1 cellular context compared by ENCODE assay signal in the genomic region with DNA sequence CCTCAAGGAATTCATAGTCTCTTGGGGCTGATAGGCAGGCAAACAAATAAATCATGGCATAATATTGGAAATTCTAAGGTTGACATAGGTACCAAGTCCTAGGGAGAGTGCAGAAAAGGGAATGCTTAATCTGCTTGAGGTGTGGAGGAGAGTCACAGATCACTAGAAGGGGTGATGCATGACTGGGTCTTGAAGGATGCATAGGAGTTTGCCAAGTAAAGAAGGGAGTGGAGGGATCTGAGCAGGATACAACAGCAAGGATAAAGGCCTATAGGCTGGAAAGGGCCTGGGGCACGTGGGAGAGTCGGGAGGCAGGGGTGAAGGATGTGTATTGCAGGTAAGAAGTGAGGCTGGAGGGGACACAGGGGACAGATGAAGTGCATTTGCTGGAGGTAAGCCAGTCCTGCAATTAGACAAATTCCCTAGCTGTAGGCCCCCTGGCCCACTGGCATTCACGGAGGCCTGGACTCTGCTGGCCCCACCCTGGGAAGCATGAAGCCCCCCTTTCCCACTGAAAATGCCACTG.
TF ChIP-seq lines count a peak whose summit lies in the region.

No MANE protein-coding gene starts in this region.

TF ChIP-seq in WTC11, 78 proteins besides CTCF, POLR2A, EP300 and RAD21 (continued from another document):
- TF ChIP-seq, protein P1, sequence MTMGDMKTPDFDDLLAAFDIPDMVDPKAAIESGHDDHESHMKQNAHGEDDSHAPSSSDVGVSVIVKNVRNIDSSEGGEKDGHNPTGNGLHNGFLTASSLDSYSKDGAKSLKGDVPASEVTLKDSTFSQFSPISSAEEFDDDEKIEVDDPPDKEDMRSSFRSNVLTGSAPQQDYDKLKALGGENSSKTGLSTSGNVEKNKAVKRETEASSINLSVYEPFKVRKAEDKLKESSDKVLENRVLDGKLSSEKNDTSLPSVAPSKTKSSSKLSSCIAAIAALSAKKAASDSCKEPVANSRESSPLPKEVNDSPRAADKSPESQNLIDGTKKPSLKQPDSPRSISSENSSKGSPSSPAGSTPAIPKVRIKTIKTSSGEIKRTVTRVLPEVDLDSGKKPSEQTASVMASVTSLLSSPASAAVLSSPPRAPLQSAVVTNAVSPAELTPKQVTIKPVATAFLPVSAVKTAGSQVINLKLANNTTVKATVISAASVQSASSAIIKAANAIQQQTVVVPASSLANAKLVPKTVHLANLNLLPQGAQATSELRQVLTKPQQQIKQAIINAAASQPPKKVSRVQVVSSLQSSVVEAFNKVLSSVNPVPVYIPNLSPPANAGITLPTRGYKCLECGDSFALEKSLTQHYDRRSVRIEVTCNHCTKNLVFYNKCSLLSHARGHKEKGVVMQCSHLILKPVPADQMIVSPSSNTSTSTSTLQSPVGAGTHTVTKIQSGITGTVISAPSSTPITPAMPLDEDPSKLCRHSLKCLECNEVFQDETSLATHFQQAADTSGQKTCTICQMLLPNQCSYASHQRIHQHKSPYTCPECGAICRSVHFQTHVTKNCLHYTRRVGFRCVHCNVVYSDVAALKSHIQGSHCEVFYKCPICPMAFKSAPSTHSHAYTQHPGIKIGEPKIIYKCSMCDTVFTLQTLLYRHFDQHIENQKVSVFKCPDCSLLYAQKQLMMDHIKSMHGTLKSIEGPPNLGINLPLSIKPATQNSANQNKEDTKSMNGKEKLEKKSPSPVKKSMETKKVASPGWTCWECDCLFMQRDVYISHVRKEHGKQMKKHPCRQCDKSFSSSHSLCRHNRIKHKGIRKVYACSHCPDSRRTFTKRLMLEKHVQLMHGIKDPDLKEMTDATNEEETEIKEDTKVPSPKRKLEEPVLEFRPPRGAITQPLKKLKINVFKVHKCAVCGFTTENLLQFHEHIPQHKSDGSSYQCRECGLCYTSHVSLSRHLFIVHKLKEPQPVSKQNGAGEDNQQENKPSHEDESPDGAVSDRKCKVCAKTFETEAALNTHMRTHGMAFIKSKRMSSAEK (CRISPR knock-in tag; IDR thresholded peaks at IDR 0.05; ENCODE audit: borderline replicate concordance): no peak
- TF ChIP-seq JAZF1 (CRISPR knock-in tag; IDR thresholded peaks at IDR 0.05) (no peak), TP53 (CRISPR knock-in tag; IDR thresholded peaks at IDR 0.05) (no peak), FOXK1 (CRISPR knock-in tag; IDR thresholded peaks at IDR 0.05) (no peak), ZNF121 (CRISPR knock-in tag; IDR thresholded peaks at IDR 0.05) (no peak), ETV6 (CRISPR knock-in tag; IDR thresholded peaks at IDR 0.05) (no peak), NR1H2 (CRISPR knock-in tag; IDR thresholded peaks at IDR 0.05) (no peak), NFATC4 (CRISPR knock-in tag; IDR thresholded peaks at IDR 0.05) (no peak), RORB (CRISPR knock-in tag; IDR thresholded peaks at IDR 0.05) (no peak), CREB1 (CRISPR knock-in tag; IDR thresholded peaks at IDR 0.05) (no peak), ELF4 (CRISPR knock-in tag; IDR thresholded peaks at IDR 0.05; ENCODE audit: low read depth) (no peak), PRRX2 (CRISPR knock-in tag; IDR thresholded peaks at IDR 0.05) (no peak), RELA (CRISPR knock-in tag; IDR thresholded peaks at IDR 0.05; ENCODE audit: borderline replicate concordance) (no peak), ESRRA (CRISPR knock-in tag; IDR thresholded peaks at IDR 0.05; ENCODE audit: borderline replicate concordance) (no peak)
- TF ChIP-seq, protein P2, sequence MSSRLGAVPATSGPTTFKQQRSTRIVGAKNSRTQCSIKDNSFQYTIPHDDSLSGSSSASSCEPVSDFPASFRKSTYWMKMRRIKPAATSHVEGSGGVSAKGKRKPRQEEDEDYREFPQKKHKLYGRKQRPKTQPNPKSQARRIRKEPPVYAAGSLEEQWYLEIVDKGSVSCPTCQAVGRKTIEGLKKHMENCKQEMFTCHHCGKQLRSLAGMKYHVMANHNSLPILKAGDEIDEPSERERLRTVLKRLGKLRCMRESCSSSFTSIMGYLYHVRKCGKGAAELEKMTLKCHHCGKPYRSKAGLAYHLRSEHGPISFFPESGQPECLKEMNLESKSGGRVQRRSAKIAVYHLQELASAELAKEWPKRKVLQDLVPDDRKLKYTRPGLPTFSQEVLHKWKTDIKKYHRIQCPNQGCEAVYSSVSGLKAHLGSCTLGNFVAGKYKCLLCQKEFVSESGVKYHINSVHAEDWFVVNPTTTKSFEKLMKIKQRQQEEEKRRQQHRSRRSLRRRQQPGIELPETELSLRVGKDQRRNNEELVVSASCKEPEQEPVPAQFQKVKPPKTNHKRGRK (CRISPR knock-in tag; IDR thresholded peaks at IDR 0.05; ENCODE audit: borderline replicate concordance): no peak
- TF ChIP-seq, protein P3, sequence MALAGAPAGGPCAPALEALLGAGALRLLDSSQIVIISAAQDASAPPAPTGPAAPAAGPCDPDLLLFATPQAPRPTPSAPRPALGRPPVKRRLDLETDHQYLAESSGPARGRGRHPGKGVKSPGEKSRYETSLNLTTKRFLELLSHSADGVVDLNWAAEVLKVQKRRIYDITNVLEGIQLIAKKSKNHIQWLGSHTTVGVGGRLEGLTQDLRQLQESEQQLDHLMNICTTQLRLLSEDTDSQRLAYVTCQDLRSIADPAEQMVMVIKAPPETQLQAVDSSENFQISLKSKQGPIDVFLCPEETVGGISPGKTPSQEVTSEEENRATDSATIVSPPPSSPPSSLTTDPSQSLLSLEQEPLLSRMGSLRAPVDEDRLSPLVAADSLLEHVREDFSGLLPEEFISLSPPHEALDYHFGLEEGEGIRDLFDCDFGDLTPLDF (CRISPR knock-in tag; IDR thresholded peaks at IDR 0.05): no peak
- TF ChIP-seq, protein P4, sequence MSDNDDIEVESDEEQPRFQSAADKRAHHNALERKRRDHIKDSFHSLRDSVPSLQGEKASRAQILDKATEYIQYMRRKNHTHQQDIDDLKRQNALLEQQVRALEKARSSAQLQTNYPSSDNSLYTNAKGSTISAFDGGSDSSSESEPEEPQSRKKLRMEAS (CRISPR knock-in tag; IDR thresholded peaks at IDR 0.05): no peak
- TF ChIP-seq, protein P5, sequence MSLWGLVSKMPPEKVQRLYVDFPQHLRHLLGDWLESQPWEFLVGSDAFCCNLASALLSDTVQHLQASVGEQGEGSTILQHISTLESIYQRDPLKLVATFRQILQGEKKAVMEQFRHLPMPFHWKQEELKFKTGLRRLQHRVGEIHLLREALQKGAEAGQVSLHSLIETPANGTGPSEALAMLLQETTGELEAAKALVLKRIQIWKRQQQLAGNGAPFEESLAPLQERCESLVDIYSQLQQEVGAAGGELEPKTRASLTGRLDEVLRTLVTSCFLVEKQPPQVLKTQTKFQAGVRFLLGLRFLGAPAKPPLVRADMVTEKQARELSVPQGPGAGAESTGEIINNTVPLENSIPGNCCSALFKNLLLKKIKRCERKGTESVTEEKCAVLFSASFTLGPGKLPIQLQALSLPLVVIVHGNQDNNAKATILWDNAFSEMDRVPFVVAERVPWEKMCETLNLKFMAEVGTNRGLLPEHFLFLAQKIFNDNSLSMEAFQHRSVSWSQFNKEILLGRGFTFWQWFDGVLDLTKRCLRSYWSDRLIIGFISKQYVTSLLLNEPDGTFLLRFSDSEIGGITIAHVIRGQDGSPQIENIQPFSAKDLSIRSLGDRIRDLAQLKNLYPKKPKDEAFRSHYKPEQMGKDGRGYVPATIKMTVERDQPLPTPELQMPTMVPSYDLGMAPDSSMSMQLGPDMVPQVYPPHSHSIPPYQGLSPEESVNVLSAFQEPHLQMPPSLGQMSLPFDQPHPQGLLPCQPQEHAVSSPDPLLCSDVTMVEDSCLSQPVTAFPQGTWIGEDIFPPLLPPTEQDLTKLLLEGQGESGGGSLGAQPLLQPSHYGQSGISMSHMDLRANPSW (CRISPR knock-in tag; conservative IDR thresholded peaks at IDR 0.05; ENCODE audit: low read depth): no peak
- TF ChIP-seq, protein P6, sequence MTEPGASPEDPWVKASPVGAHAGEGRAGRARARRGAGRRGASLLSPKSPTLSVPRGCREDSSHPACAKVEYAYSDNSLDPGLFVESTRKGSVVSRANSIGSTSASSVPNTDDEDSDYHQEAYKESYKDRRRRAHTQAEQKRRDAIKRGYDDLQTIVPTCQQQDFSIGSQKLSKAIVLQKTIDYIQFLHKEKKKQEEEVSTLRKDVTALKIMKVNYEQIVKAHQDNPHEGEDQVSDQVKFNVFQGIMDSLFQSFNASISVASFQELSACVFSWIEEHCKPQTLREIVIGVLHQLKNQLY (CRISPR knock-in tag; IDR thresholded peaks at IDR 0.05): no peak
